ENCODE assay signal across 7 cellular contexts in genomic region chr14:68787235-68787727, GRCh38. TPM values are rescaled to one million over a fixed set of nuclear protein-coding genes. Genes with fewer than 3 reads are reported as not detected.
DNase-seq lines count a peak whose midpoint lies in the region; ATAC-seq and TF ChIP-seq lines count a peak whose summit lies in the region.

No MANE protein-coding gene starts in this region.

- peaks cover 69% of the 10 kb centered on the region for H3K4me1 Mint-ChIP-seq in activated naive CD8-positive, alpha-beta T cell treated with anti-CD3 and anti-CD28 coated beads, Interleukin-2, amount 50 U/mL, for 24 hours
- peaks cover 74% of the 10 kb centered on the region for H3K4me1 Mint-ChIP-seq in stimulated activated naive CD8-positive, alpha-beta T cell treated with anti-CD3 and anti-CD28 coated beads, Interleukin-15, Interleukin-2, amounts not matched to agents 100 ng/mL and 50 ng/mL, for 24 hours (ENCODE audit: low read depth)

- peak overlapping the region; percentile 84 for H3K27ac Mint-ChIP-seq in activated naive CD8-positive, alpha-beta T cell treated with anti-CD3 and anti-CD28 coated beads, Interleukin-2, amount 50 U/mL, for 24 hours
- H3K27ac Mint-ChIP-seq in stimulated activated naive CD8-positive, alpha-beta T cell treated with anti-CD3 and anti-CD28 coated beads, Interleukin-15, Interleukin-2, amounts not matched to agents 100 ng/mL and 50 ng/mL, for 24 hours: peak overlapping the region; percentile 87

- DNase-seq in activated naive CD8-positive, alpha-beta T cell treated with anti-CD3 and anti-CD28 coated beads, Interleukin-2, amount 50 U/mL, for 24 hours: no peak
- DNase-seq in kidney epithelial cell (ENCODE audit: low read depth): no peak
- no peak for DNase-seq in SHP77 treated with DMSO at 0.1 percent for 48 hours (lab: John Stamatoyannopoulos, UW)
- no peak for DNase-seq in NCI-H1105 (lab: John Stamatoyannopoulos, UW)

- no peaks in the 10 kb centered on the region for H3K9me3 Mint-ChIP-seq in activated naive CD8-positive, alpha-beta T cell treated with anti-CD3 and anti-CD28 coated beads, Interleukin-2, amount 50 U/mL, for 24 hours
- H3K9me3 Mint-ChIP-seq in stimulated activated naive CD8-positive, alpha-beta T cell treated with anti-CD3 and anti-CD28 coated beads, Interleukin-15, Interleukin-2, amounts not matched to agents 100 ng/mL and 50 ng/mL, for 24 hours: no peaks in the 10 kb centered on the region

- H3K36me3 ChIP-seq in OCI-LY3 (replicated peaks; ENCODE audit: low read depth, low read length) (peaks cover 53% of the 10 kb centered on the region), kidney epithelial cell (ENCODE audit: control insufficient read depth, insufficient read depth, low read length) (peaks cover 16% of the 10 kb centered on the region)

- TF ChIP-seq CTCF in OCI-LY3 (IDR thresholded peaks at IDR 0.05; ENCODE audit: low read depth, low read length) (no peak), kidney epithelial cell (IDR thresholded peaks at IDR 0.05; ENCODE audit: insufficient read depth, low read length, poor library complexity, severe bottlenecking) (no peak)

- no peak overlapping the region for H3K9ac ChIP-seq in OCI-LY3 (ENCODE audit: low read length)

- ATAC-seq in activated naive CD8-positive, alpha-beta T cell treated with anti-CD3 and anti-CD28 coated beads, Interleukin-2, amount 50 U/mL, for 24 hours: no peak
- ATAC-seq in HG02571 (IDR thresholded peaks at IDR 0.05; ENCODE audit: unreplicated experiment): no peak

- H3K4me3 ChIP-seq in OCI-LY3 (ENCODE audit: low read length) (no peak overlapping the region), kidney epithelial cell (ENCODE audit: low read depth, low read length) (peak overlapping the region; percentile 31)

- H3K27me3 Mint-ChIP-seq in activated naive CD8-positive, alpha-beta T cell treated with anti-CD3 and anti-CD28 coated beads, Interleukin-2, amount 50 U/mL, for 24 hours: no peaks in the 10 kb centered on the region
- H3K27me3 Mint-ChIP-seq in stimulated activated naive CD8-positive, alpha-beta T cell treated with anti-CD3 and anti-CD28 coated beads, Interleukin-15, Interleukin-2, amounts not matched to agents 100 ng/mL and 50 ng/mL, for 24 hours: no peaks in the 10 kb centered on the region

- H2AFZ ChIP-seq in OCI-LY3 (ENCODE audit: low read depth, low read length): no peak overlapping the region

- H3K9me3 ChIP-seq in OCI-LY3 (ENCODE audit: insufficient read depth, low read length): no peaks in the 10 kb centered on the region

- peaks cover 52% of the 10 kb centered on the region for H3K36me3 Mint-ChIP-seq in activated naive CD8-positive, alpha-beta T cell treated with anti-CD3 and anti-CD28 coated beads, Interleukin-2, amount 50 U/mL, for 24 hours (ENCODE audit: low read depth)
- peaks cover 61% of the 10 kb centered on the region for H3K36me3 Mint-ChIP-seq in stimulated activated naive CD8-positive, alpha-beta T cell treated with anti-CD3 and anti-CD28 coated beads, Interleukin-15, Interleukin-2, amounts not matched to agents 100 ng/mL and 50 ng/mL, for 24 hours (ENCODE audit: low read depth)

- H3K4me3 Mint-ChIP-seq in activated naive CD8-positive, alpha-beta T cell treated with anti-CD3 and anti-CD28 coated beads, Interleukin-2, amount 50 U/mL, for 24 hours: peak overlapping the region; percentile 92
- H3K4me3 Mint-ChIP-seq in stimulated activated naive CD8-positive, alpha-beta T cell treated with anti-CD3 and anti-CD28 coated beads, Interleukin-15, Interleukin-2, amounts not matched to agents 100 ng/mL and 50 ng/mL, for 24 hours: peak overlapping the region; percentile 68

- H3K27ac ChIP-seq in OCI-LY3 (ENCODE audit: low read length): peak overlapping the region; percentile 56

- H3K4me1 ChIP-seq in OCI-LY3 (ENCODE audit: low read length): peaks cover 65% of the 10 kb centered on the region

- H3K79me2 ChIP-seq in OCI-LY3 (ENCODE audit: low read length): peaks cover 39% of the 10 kb centered on the region

- H3K27me3 ChIP-seq in OCI-LY3 (ENCODE audit: low read depth, low read length) (no peaks in the 10 kb centered on the region), kidney epithelial cell (ENCODE audit: control insufficient read depth, insufficient read depth, low read length) (no peaks in the 10 kb centered on the region)

- no peak overlapping the region for H3K4me2 ChIP-seq in OCI-LY3 (ENCODE audit: low read length)

- H4K20me1 ChIP-seq in OCI-LY3 (ENCODE audit: insufficient read depth, low read length): peaks cover 45% of the 10 kb centered on the region

RNA-seq across cellular contexts. Expression of gene ZFP36L1, which starts 5.6 kb away (rescaled TPM):
- total RNA-seq in kidney epithelial cell: 144 and 273 TPM in 2 replicates
